Comparison of ENCODE assay signal across 19 cellular contexts in the genomic region with DNA sequence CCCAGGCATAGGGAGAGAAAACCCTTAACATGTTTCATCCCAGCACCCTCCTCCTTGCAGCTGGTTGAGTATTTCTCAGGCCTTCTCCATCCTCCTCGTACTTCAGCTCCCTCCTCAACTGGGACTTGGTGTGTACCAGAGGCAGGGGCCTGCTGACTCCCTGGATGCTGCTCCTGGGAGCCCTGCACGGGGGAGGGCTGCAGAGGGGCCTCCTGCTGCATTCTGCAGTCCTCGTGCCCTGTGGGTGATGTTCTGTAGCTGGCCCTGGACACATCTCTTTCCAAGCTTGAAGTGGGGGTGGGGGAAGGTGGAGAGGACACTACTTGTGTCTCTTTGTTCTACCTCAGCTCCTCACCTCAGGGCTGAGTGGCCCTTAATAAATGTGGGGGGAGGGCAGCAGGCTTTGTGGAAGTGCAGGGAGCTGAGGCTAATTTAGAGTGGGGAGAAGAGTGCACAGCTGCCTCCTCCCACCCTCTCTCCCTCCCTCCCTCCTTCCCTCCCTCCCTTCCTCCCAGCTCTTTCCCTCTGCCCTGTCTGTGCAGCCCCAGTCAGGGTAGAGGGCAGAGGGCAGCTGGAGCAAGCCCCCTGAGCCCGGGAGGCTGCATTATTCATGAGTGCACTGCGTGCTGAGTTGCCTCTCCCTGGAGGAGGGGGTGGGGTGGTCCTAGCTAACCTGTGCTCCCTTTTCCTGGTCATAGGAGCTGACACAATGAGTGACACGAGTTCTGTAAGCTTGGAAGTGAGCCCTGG. TPM values are rescaled to one million over a fixed set of nuclear protein-coding genes. Genes with fewer than 3 reads are reported as not detected.
DNase-seq lines count a peak whose midpoint lies in the region; ATAC-seq and TF ChIP-seq lines count a peak whose summit lies in the region.
"Had no signal": no experiment of that assay in that cellular context is flagged by ENCODE, and none has a peak within 500 bp of the region (broad histone marks: within the 10 kb centered on the region; RNA-seq: fewer than 3 reads in every experiment).

No MANE protein-coding gene starts in this region.

- no peak overlapping the region for H3K4me2 ChIP-seq in osteoblast (ENCODE audit: insufficient read depth, low read length)

- H3K4me1 ChIP-seq in HEK293 (ENCODE audit: control insufficient read depth, insufficient read depth, low read length) = no peaks in the 10 kb centered on the region
- H3K4me1 ChIP-seq in osteoblast (ENCODE audit: insufficient read depth, low read length) = no peaks in the 10 kb centered on the region
- H3K4me1 ChIP-seq in tibial artery = peaks cover 0 to 12% (median 5%) of the 10 kb centered on the region in 4 donors
- H3K4me1 ChIP-seq: prostate gland had no signal

- H3K4me3 ChIP-seq in HEK293 (ENCODE audit: low read depth, low read length) (no peak overlapping the region), osteoblast (ENCODE audit: insufficient read depth, low read length) (no peak overlapping the region), tibial artery (no peak overlapping the region)
- H3K4me3 ChIP-seq: K562, prostate gland, tibial nerve had no signal

- no peak for ATAC-seq in GM21526 (IDR thresholded peaks at IDR 0.05; ENCODE audit: low FRiP score, unreplicated experiment)
- ATAC-seq: K562, PC-3 had no signal

- no peak overlapping the region for H2AFZ ChIP-seq in osteoblast (ENCODE audit: low read length)

- H3K27me3 ChIP-seq in osteoblast (ENCODE audit: insufficient read depth, low read length) = peaks cover 6% of the 10 kb centered on the region
- no peaks in the 10 kb centered on the region for H3K27me3 ChIP-seq in tibial artery
- H3K27me3 ChIP-seq: tibial nerve had no signal

- CTCF ChIA-PET in HEK293 (lab: Yijun Ruan, JAX) = no interaction called here

- H3K36me3 ChIP-seq in HEK293 (ENCODE audit: control insufficient read depth in 2 of 2, insufficient read depth in 1 of 2, low read length in 2 of 2) (peaks cover 0 to 66% of the 10 kb centered on the region in 2 experiments; a peak in 2 of 3 replicates), osteoblast (ENCODE audit: insufficient read depth, low read length) (peaks cover 4% of the 10 kb centered on the region), tibial artery (peaks cover 15 to 80% (median 49%) of the 10 kb centered on the region in 3 donors)

- peaks cover 34% of the 10 kb centered on the region for H4K20me1 ChIP-seq in osteoblast (ENCODE audit: insufficient read depth, low read length)

- H3K27ac ChIP-seq in HEK293 (ENCODE audit: extremely low read depth, low read depth, low read length) (no peak overlapping the region), osteoblast (ENCODE audit: low read depth, low read length) (no peak overlapping the region), tibial artery (no peak overlapping the region)
- H3K27ac ChIP-seq: HL-60, prostate gland, tibial nerve had no signal

- no peaks in the 10 kb centered on the region for H3K79me2 ChIP-seq in osteoblast (ENCODE audit: insufficient read depth, low read length)

- POLR2A ChIA-PET in HEK293 (lab: Yijun Ruan, JAX) = interaction anchor here (0.5 to 0.7 kb wide), 2 partner anchors 80 to 136 kb away, joined by 5 read pairs; no protein-coding TSS in a partner anchor

- H3K9me3 ChIP-seq in HEK293 (ENCODE audit: control insufficient read depth, insufficient read depth, low read depth, low read length) (no peaks in the 10 kb centered on the region), osteoblast (ENCODE audit: low read depth, low read length) (no peaks in the 10 kb centered on the region), tibial artery (no peaks in the 10 kb centered on the region)
- H3K9me3 ChIP-seq: prostate gland, tibial nerve had no signal

- no peak for TF ChIP-seq CTCF in HEK293 (tag by site-specific recombination; IDR thresholded peaks at IDR 0.05)
- no peak for TF ChIP-seq CTCF in osteoblast (IDR thresholded peaks at IDR 0.05; ENCODE audit: extremely low read depth, low read depth, low read length)
- TF ChIP-seq CTCF in tibial artery (IDR thresholded peaks at IDR 0.05) = no peak

- DNase-seq in NCI-H187 (lab: John Stamatoyannopoulos, UW) (peak; percentile 48 to 51), ecto neural progenitor cell (ENCODE audit: low spot score) (peak; percentile 66), osteoblast (ENCODE audit: insufficient read length, low spot score, missing footprints) (peak; percentile 76), tibial artery (no peak), epidermal melanocyte (ENCODE audit: insufficient read length, low spot score) (no peak)
- DNase-seq: cerebellar nuclear complex; GF-D8; naive B cell; NCI-H524 treated with DMSO at 0.1 percent for 48 hours; PC-3; stimulated activated CD4-positive, alpha-beta T cell treated with anti-CD3 and anti-CD28 coated beads, Interleukin-12 subunit alpha, Interleukin-12 subunit beta, amount 100 ng/mL, for 4 hours had no signal

- intact Hi-C loops in tibial artery (cut with DNase I; ENCODE audit: low total_unique reads) = no loop called here

TF ChIP-seq in HEK293, 187 proteins besides CTCF, POLR2A, EP300 and RAD21:
- TF ChIP-seq ZBTB17 (tag by site-specific recombination; IDR thresholded peaks at IDR 0.05) (no peak), ZNF341 (tag by site-specific recombination; IDR thresholded peaks at IDR 0.05; ENCODE audit: low read depth) (0 out of 2 replicates have a peak, but pooled peaks have one; percentile 21)

RNA-seq across cellular contexts. Expression of gene GRM2, which starts 3.7 kb away (rescaled TPM):
- under 0.01 TPM in 1 of 2 replicates, not detected in the other for total RNA-seq in osteoblast
- total RNA-seq: fibroblast of villous mesenchyme, K562, SK-MEL-5 had no signal

RNA-seq across cellular contexts. Expression of gene TEX264, which starts 32.1 kb away (rescaled TPM):
- total RNA-seq in osteoblast = 55.4 and 56.1 TPM in 2 replicates

Comparison
In these comparisons a context has a peak if more than half of its experiments do, and no peak if none do; other contexts are left out.
1. DNase-seq: peak in NCI-H187 (2 of 2), ecto neural progenitor cell (single experiment) and osteoblast (single experiment); none in tibial artery (0 of 2) and epidermal melanocyte (single experiment).